In the genomic region with DNA sequence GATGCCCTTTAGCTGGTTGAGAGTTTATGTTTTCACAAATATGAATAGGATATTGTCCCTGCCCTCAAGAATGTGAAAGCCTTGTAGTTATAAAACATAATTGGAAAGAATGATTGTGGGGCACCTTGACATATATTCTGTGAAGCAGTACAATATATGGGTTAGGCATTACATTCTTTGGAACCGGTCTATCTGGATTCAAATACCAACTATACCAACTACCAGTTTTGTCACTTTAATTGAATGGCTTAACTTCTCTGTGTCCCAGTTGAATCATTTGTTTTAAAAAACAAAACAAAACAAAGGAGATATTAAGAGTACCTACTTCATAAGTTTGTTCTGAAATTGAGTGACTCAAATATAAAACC, we compare ENCODE assay signal across 19 cellular contexts.
DNase-seq lines count a peak whose midpoint lies in the region; ATAC-seq and TF ChIP-seq lines count a peak whose summit lies in the region.
"Had no signal": no experiment of that assay in that cellular context is flagged by ENCODE, and none has a peak within 500 bp of the region (broad histone marks: within the 10 kb centered on the region; RNA-seq: fewer than 3 reads in every experiment).

No MANE protein-coding gene starts in this region.

- H3K4me1 ChIP-seq in GM23338 (ENCODE audit: insufficient read depth) (peaks cover 5% of the 10 kb centered on the region; the same call in 1 of the 2 replicates), left lung (no peaks in the 10 kb centered on the region)
- H3K4me1 ChIP-seq: A549, BE2C had no signal

- peaks cover 10% of the 10 kb centered on the region for H3K4me1 Mint-ChIP-seq in GM23338
- H3K4me1 Mint-ChIP-seq in activated T-helper 2 cell treated with anti-CD3 and anti-CD28 coated beads, Interferon-gamma antibody, Interleukin-2, Interleukin-4, amounts not matched to agents 10 μg/mL and 5 μg/mL and 100 μg/mL, durations not matched to agents 14 hours and 24 hours and 36 hours (ENCODE audit: low read depth) = no peaks in the 10 kb centered on the region

- H4K20me1 ChIP-seq in GM23338 (replicated peaks; ENCODE audit: insufficient read depth) = no peaks in the 10 kb centered on the region

- no peaks in the 10 kb centered on the region for H3K9me3 ChIP-seq in left lung
- H3K9me3 ChIP-seq: A549, BE2C, HAP-1 had no signal

- 0 out of 2 replicates have a peak, but pooled peaks cover 4% of the 10 kb centered on the region for H3K9me2 ChIP-seq in GM23338 (ENCODE audit: insufficient read depth)

- H3K27me3 Mint-ChIP-seq in GM23338 (ENCODE audit: insufficient read depth, low read depth, poor library complexity) = no peaks in the 10 kb centered on the region
- no peaks in the 10 kb centered on the region for H3K27me3 Mint-ChIP-seq in activated T-helper 2 cell treated with anti-CD3 and anti-CD28 coated beads, Interferon-gamma antibody, Interleukin-2, Interleukin-4, amounts not matched to agents 10 μg/mL and 5 μg/mL and 100 μg/mL, durations not matched to agents 14 hours and 24 hours and 36 hours (ENCODE audit: low read depth)

- peak overlapping the region; percentile 51 for H3K27ac Mint-ChIP-seq in GM23338
- no peak overlapping the region for H3K27ac Mint-ChIP-seq in activated T-helper 2 cell treated with anti-CD3 and anti-CD28 coated beads, Interferon-gamma antibody, Interleukin-2, Interleukin-4, amounts not matched to agents 10 μg/mL and 5 μg/mL and 100 μg/mL, durations not matched to agents 14 hours and 24 hours and 36 hours

- no peak overlapping the region for H2AFZ ChIP-seq in GM23338

- TF ChIP-seq CTCF in GM23338 (conservative IDR thresholded peaks at IDR 0.05; ENCODE audit: low read depth in 2 of 2) (no peak), left lung (IDR thresholded peaks at IDR 0.05) (no peak)

- TF ChIP-seq EP300 in Ishikawa (IDR thresholded peaks at IDR 0.05; ENCODE audit: borderline replicate concordance) = peak; percentile 66; the same call in 1 of the 2 replicates

- H3F3A ChIP-seq in GM23338 (replicated peaks; ENCODE audit: low read depth) = no peaks in the 10 kb centered on the region

- no peak for ATAC-seq in GM23338
- ATAC-seq in left lung = peak; percentile 58
- ATAC-seq in HG02571 (IDR thresholded peaks at IDR 0.05; ENCODE audit: unreplicated experiment) = no peak
- no peak for ATAC-seq in GM19463 (IDR thresholded peaks at IDR 0.05; ENCODE audit: unreplicated experiment)
- ATAC-seq: A549 had no signal

- no peak overlapping the region for H3K4me2 ChIP-seq in GM23338
- H3K4me2 ChIP-seq: A549 had no signal

- H3K27ac ChIP-seq in GM23338 (ENCODE audit: low read depth) = no peak overlapping the region
- peak overlapping the region; percentile 44 for H3K27ac ChIP-seq in epithelial cell of prostate
- H3K27ac ChIP-seq in left lung = no peak overlapping the region
- H3K27ac ChIP-seq: A549, SK-N-MC had no signal

- DNase-seq in GM23338 (ENCODE audit: low spot score) (no peak), epithelial cell of prostate (ENCODE audit: low read depth, low spot score) (peak; percentile 16), left lung (no peak), DMS114 treated with DMSO at 0.1 percent for 48 hours (lab: John Stamatoyannopoulos, UW; ENCODE audit: unreplicated experiment) (no peak)
- DNase-seq in activated T-helper 2 cell treated with anti-CD3 and anti-CD28 coated beads, Interferon-gamma antibody, Interleukin-2, Interleukin-4, amounts not matched to agents 10 μg/mL and 5 μg/mL and 100 μg/mL, durations not matched to agents 14 hours and 24 hours and 36 hours (ENCODE audit: low spot score) = no peak
- DNase-seq: BE2C, DMS79, IMR-90, NCI-H1694, NCI-H2081, NCI-H446, OCI-M1, Right ventricle myocardium superior had no signal

- H3K79me2 ChIP-seq in GM23338 (replicated peaks; ENCODE audit: insufficient read depth) = no peaks in the 10 kb centered on the region

- no peak for TF ChIP-seq RAD21 in Ishikawa (IDR thresholded peaks at IDR 0.05; ENCODE audit: low read depth)

- no peak overlapping the region for H3K4me3 ChIP-seq in GM23338
- H3K4me3 ChIP-seq in left lung = no peak overlapping the region
- H3K4me3 ChIP-seq: A549, HAP-1, SK-N-MC had no signal

- intact Hi-C loops in left lung (cut with DNase I) = no loop called here
- intact Hi-C loops in activated T-helper 2 cell treated with anti-CD3 and anti-CD28 coated beads, Interferon-gamma antibody, Interleukin-2, Interleukin-4, amounts not matched to agents 10 μg/mL and 5 μg/mL and 100 μg/mL, durations not matched to agents 14 hours and 24 hours and 36 hours (cut with micrococcal nuclease) = no loop called here

- no peaks in the 10 kb centered on the region for H3K9me3 Mint-ChIP-seq in GM23338
- no peaks in the 10 kb centered on the region for H3K9me3 Mint-ChIP-seq in activated T-helper 2 cell treated with anti-CD3 and anti-CD28 coated beads, Interferon-gamma antibody, Interleukin-2, Interleukin-4, amounts not matched to agents 10 μg/mL and 5 μg/mL and 100 μg/mL, durations not matched to agents 14 hours and 24 hours and 36 hours

- H3K4me3 Mint-ChIP-seq in GM23338 = no peak overlapping the region
- no peak overlapping the region for H3K4me3 Mint-ChIP-seq in activated T-helper 2 cell treated with anti-CD3 and anti-CD28 coated beads, Interferon-gamma antibody, Interleukin-2, Interleukin-4, amounts not matched to agents 10 μg/mL and 5 μg/mL and 100 μg/mL, durations not matched to agents 14 hours and 24 hours and 36 hours (ENCODE audit: low read depth)

- H3K27me3 ChIP-seq in GM23338 (ENCODE audit: insufficient read depth) (no peaks in the 10 kb centered on the region), left lung (no peaks in the 10 kb centered on the region)
- H3K27me3 ChIP-seq: BE2C had no signal

- H3K36me3 ChIP-seq in GM23338 (ENCODE audit: insufficient read depth) (no peaks in the 10 kb centered on the region; the same call in 1 of the 2 replicates), left lung (no peaks in the 10 kb centered on the region)
- H3K36me3 ChIP-seq: BE2C, HAP-1 had no signal

- H3K36me3 Mint-ChIP-seq in GM23338 (ENCODE audit: low read depth) = no peaks in the 10 kb centered on the region
- H3K36me3 Mint-ChIP-seq in activated T-helper 2 cell treated with anti-CD3 and anti-CD28 coated beads, Interferon-gamma antibody, Interleukin-2, Interleukin-4, amounts not matched to agents 10 μg/mL and 5 μg/mL and 100 μg/mL, durations not matched to agents 14 hours and 24 hours and 36 hours (ENCODE audit: low read depth) = no peaks in the 10 kb centered on the region

TF ChIP-seq in GM23338, 12 proteins besides CTCF, POLR2A, EP300 and RAD21 (continues in another document):
- TF ChIP-seq EZH2 (IDR thresholded peaks at IDR 0.05; ENCODE audit: low read depth, unreplicated experiment) (no peak), ZNF331 (CRISPR knock-in tag; IDR thresholded peaks at IDR 0.05; ENCODE audit: low read depth) (no peak), NANOG (IDR thresholded peaks at IDR 0.05; ENCODE audit: borderline replicate concordance) (no peak), CREB1 (CRISPR knock-in tag; IDR thresholded peaks at IDR 0.05; ENCODE audit: low read depth) (no peak), ZNF114 (CRISPR knock-in tag; IDR thresholded peaks at IDR 0.05) (no peak)
- TF ChIP-seq, protein P1, sequence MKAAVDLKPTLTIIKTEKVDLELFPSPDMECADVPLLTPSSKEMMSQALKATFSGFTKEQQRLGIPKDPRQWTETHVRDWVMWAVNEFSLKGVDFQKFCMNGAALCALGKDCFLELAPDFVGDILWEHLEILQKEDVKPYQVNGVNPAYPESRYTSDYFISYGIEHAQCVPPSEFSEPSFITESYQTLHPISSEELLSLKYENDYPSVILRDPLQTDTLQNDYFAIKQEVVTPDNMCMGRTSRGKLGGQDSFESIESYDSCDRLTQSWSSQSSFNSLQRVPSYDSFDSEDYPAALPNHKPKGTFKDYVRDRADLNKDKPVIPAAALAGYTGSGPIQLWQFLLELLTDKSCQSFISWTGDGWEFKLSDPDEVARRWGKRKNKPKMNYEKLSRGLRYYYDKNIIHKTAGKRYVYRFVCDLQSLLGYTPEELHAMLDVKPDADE (IDR thresholded peaks at IDR 0.05) = no peak

TF ChIP-seq in Ishikawa, 13 proteins besides CTCF, POLR2A, EP300 and RAD21 (continues in another document):
- no peak for TF ChIP-seq YY1 (IDR thresholded peaks at IDR 0.05; ENCODE audit: low read depth)
- TF ChIP-seq, protein P2, sequence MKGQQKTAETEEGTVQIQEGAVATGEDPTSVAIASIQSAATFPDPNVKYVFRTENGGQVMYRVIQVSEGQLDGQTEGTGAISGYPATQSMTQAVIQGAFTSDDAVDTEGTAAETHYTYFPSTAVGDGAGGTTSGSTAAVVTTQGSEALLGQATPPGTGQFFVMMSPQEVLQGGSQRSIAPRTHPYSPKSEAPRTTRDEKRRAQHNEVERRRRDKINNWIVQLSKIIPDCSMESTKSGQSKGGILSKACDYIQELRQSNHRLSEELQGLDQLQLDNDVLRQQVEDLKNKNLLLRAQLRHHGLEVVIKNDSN (IDR thresholded peaks at IDR 0.05) = no peak
- peak; percentile 69; the same call in 1 of the 2 replicates for TF ChIP-seq FOXM1 (IDR thresholded peaks at IDR 0.05; ENCODE audit: borderline replicate concordance, low read depth)
- peak; percentile 93 for TF ChIP-seq TEAD4 (IDR thresholded peaks at IDR 0.05)
- TF ChIP-seq, protein P3, sequence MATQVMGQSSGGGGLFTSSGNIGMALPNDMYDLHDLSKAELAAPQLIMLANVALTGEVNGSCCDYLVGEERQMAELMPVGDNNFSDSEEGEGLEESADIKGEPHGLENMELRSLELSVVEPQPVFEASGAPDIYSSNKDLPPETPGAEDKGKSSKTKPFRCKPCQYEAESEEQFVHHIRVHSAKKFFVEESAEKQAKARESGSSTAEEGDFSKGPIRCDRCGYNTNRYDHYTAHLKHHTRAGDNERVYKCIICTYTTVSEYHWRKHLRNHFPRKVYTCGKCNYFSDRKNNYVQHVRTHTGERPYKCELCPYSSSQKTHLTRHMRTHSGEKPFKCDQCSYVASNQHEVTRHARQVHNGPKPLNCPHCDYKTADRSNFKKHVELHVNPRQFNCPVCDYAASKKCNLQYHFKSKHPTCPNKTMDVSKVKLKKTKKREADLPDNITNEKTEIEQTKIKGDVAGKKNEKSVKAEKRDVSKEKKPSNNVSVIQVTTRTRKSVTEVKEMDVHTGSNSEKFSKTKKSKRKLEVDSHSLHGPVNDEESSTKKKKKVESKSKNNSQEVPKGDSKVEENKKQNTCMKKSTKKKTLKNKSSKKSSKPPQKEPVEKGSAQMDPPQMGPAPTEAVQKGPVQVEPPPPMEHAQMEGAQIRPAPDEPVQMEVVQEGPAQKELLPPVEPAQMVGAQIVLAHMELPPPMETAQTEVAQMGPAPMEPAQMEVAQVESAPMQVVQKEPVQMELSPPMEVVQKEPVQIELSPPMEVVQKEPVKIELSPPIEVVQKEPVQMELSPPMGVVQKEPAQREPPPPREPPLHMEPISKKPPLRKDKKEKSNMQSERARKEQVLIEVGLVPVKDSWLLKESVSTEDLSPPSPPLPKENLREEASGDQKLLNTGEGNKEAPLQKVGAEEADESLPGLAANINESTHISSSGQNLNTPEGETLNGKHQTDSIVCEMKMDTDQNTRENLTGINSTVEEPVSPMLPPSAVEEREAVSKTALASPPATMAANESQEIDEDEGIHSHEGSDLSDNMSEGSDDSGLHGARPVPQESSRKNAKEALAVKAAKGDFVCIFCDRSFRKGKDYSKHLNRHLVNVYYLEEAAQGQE (IDR thresholded peaks at IDR 0.05; ENCODE audit: low read depth) = peak; percentile 6; the same call in 1 of the 2 replicates
- TF ChIP-seq TAF1 (IDR thresholded peaks at IDR 0.05; ENCODE audit: low read depth) = no peak
